In genomic region chr19:1168562-1168873, GRCh38 we compare ENCODE assay signal across 11 cellular contexts. TPM values are rescaled to one million over a fixed set of nuclear protein-coding genes. Genes with fewer than 3 reads are reported as not detected.
DNase-seq lines count a peak whose midpoint lies in the region; ATAC-seq and TF ChIP-seq lines count a peak whose summit lies in the region.
"Had no signal": no experiment of that assay in that cellular context is flagged by ENCODE, and none has a peak within 500 bp of the region (broad histone marks: within the 10 kb centered on the region; RNA-seq: fewer than 3 reads in every experiment).

No MANE protein-coding gene starts in this region.

- no peaks in the 10 kb centered on the region for H3K9me3 Mint-ChIP-seq in natural killer cell
- no peaks in the 10 kb centered on the region for H3K9me3 Mint-ChIP-seq in natural killer cell treated with Interleukin-12 subunit alpha and Interleukin-12 subunit beta and Interleukin-15 and Interleukin-18, amount 100 ng/mL, for 72 hours
- H3K9me3 Mint-ChIP-seq in CD4-positive, alpha-beta T cell, result no peaks in the 10 kb centered on the region
- H3K9me3 Mint-ChIP-seq: effector memory CD8-positive, alpha-beta T cell had no signal

- peaks cover 0 to 26% (median 0%) of the 10 kb centered on the region in 3 donors for H3K36me3 ChIP-seq in esophagus squamous epithelium
- H3K36me3 ChIP-seq in osteoblast (ENCODE audit: insufficient read depth, low read length), result peaks cover 5% of the 10 kb centered on the region
- H3K36me3 ChIP-seq in vagina, result peaks cover 0 to 6% of the 10 kb centered on the region in 2 donors

- peaks cover 44% of the 10 kb centered on the region for H4K20me1 ChIP-seq in osteoblast (ENCODE audit: insufficient read depth, low read length)

- DNase-seq in natural killer cell (no peak), esophagus squamous epithelium (lab: John Stamatoyannopoulos, UW) (no peak), osteoblast (ENCODE audit: insufficient read length, low spot score, missing footprints) (no peak), vagina (ENCODE audit: extremely low spot score in 2 of 2) (no peak), DMS53 treated with DMSO at 0.1 percent for 48 hours (lab: John Stamatoyannopoulos, UW; ENCODE audit: unreplicated experiment) (no peak), cerebellar cortex (ENCODE audit: low spot score) (no peak)
- DNase-seq in natural killer cell treated with Interleukin-12 subunit alpha and Interleukin-12 subunit beta and Interleukin-15 and Interleukin-18, amount 100 ng/mL, for 72 hours (ENCODE audit: low spot score), result no peak
- no peak for DNase-seq in CD4-positive, alpha-beta T cell
- DNase-seq: effector memory CD8-positive, alpha-beta T cell; naive thymus-derived CD4-positive, alpha-beta T cell; NCI-H2081 had no signal

- ATAC-seq in natural killer cell, result no peak
- no peak for ATAC-seq in natural killer cell treated with Interleukin-12 subunit alpha and Interleukin-12 subunit beta and Interleukin-15 and Interleukin-18, amount 100 ng/mL, for 72 hours
- ATAC-seq in CD4-positive, alpha-beta T cell (ENCODE audit: poor library complexity), result no peak
- ATAC-seq: effector memory CD8-positive, alpha-beta T cell had no signal

- no peak for TF ChIP-seq POLR2A in esophagus squamous epithelium (IDR thresholded peaks at IDR 0.05)
- no peak for TF ChIP-seq POLR2A in vagina (IDR thresholded peaks at IDR 0.05)

- H3K4me2 ChIP-seq in osteoblast (ENCODE audit: insufficient read depth, low read length), result peak overlapping the region; percentile 67

- H3K4me1 Mint-ChIP-seq in natural killer cell, result peaks cover 21 to 56% of the 10 kb centered on the region in 2 donors
- peaks cover 20% of the 10 kb centered on the region in 2 donors for H3K4me1 Mint-ChIP-seq in natural killer cell treated with Interleukin-12 subunit alpha and Interleukin-12 subunit beta and Interleukin-15 and Interleukin-18, amount 100 ng/mL, for 72 hours (ENCODE audit: low read depth in 2 of 2)
- H3K4me1 Mint-ChIP-seq in CD4-positive, alpha-beta T cell (ENCODE audit: low read depth), result peaks cover 19% of the 10 kb centered on the region

- no peaks in the 10 kb centered on the region for H3K9me3 ChIP-seq in esophagus squamous epithelium
- H3K9me3 ChIP-seq in osteoblast (ENCODE audit: low read depth, low read length), result no peaks in the 10 kb centered on the region
- H3K9me3 ChIP-seq in vagina, result no peaks in the 10 kb centered on the region
- H3K9me3 ChIP-seq in CD4-positive, alpha-beta T cell (ENCODE audit: control insufficient read depth, low read length), result no peaks in the 10 kb centered on the region

- POLR2A ChIA-PET in CD4-positive, alpha-beta T cell (lab: Charles Lee), result no interaction called here

- peak overlapping the region; percentile 25 for H3K4me3 Mint-ChIP-seq in natural killer cell
- no peak overlapping the region for H3K4me3 Mint-ChIP-seq in natural killer cell treated with Interleukin-12 subunit alpha and Interleukin-12 subunit beta and Interleukin-15 and Interleukin-18, amount 100 ng/mL, for 72 hours
- no peak overlapping the region for H3K4me3 Mint-ChIP-seq in CD4-positive, alpha-beta T cell
- H3K4me3 Mint-ChIP-seq: effector memory CD8-positive, alpha-beta T cell; naive thymus-derived CD4-positive, alpha-beta T cell had no signal

- peaks cover 61 to 91% (median 66%) of the 10 kb centered on the region in 3 donors for H3K4me1 ChIP-seq in esophagus squamous epithelium
- peaks cover 39% of the 10 kb centered on the region for H3K4me1 ChIP-seq in osteoblast (ENCODE audit: insufficient read depth, low read length)
- H3K4me1 ChIP-seq in vagina, result peaks cover 81% of the 10 kb centered on the region

- WGBS in esophagus squamous epithelium, 2 donors, result no CpG with 5 or more reads among the region's 22 CpGs

- CTCF ChIA-PET in CD4-positive, alpha-beta T cell (lab: Charles Lee), result no interaction called here

- H3K36me3 Mint-ChIP-seq in natural killer cell, result no peaks in the 10 kb centered on the region
- H3K36me3 Mint-ChIP-seq in natural killer cell treated with Interleukin-12 subunit alpha and Interleukin-12 subunit beta and Interleukin-15 and Interleukin-18, amount 100 ng/mL, for 72 hours, result peaks cover 7% of the 10 kb centered on the region
- peaks cover 12% of the 10 kb centered on the region for H3K36me3 Mint-ChIP-seq in CD4-positive, alpha-beta T cell (ENCODE audit: low read depth)

- TF ChIP-seq CTCF in natural killer cell (IDR thresholded peaks at IDR 0.05) (no peak), esophagus squamous epithelium (IDR thresholded peaks at IDR 0.05) (no peak), osteoblast (IDR thresholded peaks at IDR 0.05; ENCODE audit: extremely low read depth, low read depth, low read length) (no peak), vagina (IDR thresholded peaks at IDR 0.05) (no peak)
- no peak for TF ChIP-seq CTCF in CD4-positive, alpha-beta T cell (IDR thresholded peaks at IDR 0.05)

- H2AFZ ChIP-seq in osteoblast (ENCODE audit: low read length), result no peak overlapping the region

- intact Hi-C loops in natural killer cell (cut with micrococcal nuclease) (no loop called here), esophagus squamous epithelium (cut with DNase I) (loop anchor here (10.0 kb wide), 1 partner anchor 54 kb away; no protein-coding TSS in a partner anchor), vagina (cut with DNase I) (no loop called here)
- intact Hi-C loops in CD4-positive, alpha-beta T cell (cut with DNase I, micrococcal nuclease), result no loop called here

- H3K4me3 ChIP-seq in esophagus squamous epithelium (peak overlapping the region; percentile 38 to 87 (median 41)), osteoblast (ENCODE audit: insufficient read depth, low read length) (peak overlapping the region; percentile 45), vagina (peak overlapping the region; percentile 34 to 40)

- H3K27me3 ChIP-seq in esophagus squamous epithelium (no peaks in the 10 kb centered on the region), osteoblast (ENCODE audit: insufficient read depth, low read length) (no peaks in the 10 kb centered on the region), vagina (no peaks in the 10 kb centered on the region)
- no peaks in the 10 kb centered on the region for H3K27me3 ChIP-seq in CD4-positive, alpha-beta T cell (ENCODE audit: control insufficient read depth, insufficient read depth, low read length)

- H3K79me2 ChIP-seq in osteoblast (ENCODE audit: insufficient read depth, low read length), result peaks cover 92% of the 10 kb centered on the region

- H3K27ac ChIP-seq in esophagus squamous epithelium (peak overlapping the region; percentile 89 to 100 (median 96)), osteoblast (ENCODE audit: low read depth, low read length) (peak overlapping the region; percentile 91), vagina (peak overlapping the region; percentile 93)
- H3K27ac ChIP-seq in CD4-positive, alpha-beta T cell (ENCODE audit: low read depth, low read length), result no peak overlapping the region

- no peaks in the 10 kb centered on the region for H3K27me3 Mint-ChIP-seq in natural killer cell (ENCODE audit: low read depth in 2 of 2)
- H3K27me3 Mint-ChIP-seq in natural killer cell treated with Interleukin-12 subunit alpha and Interleukin-12 subunit beta and Interleukin-15 and Interleukin-18, amount 100 ng/mL, for 72 hours, result no peaks in the 10 kb centered on the region
- no peaks in the 10 kb centered on the region for H3K27me3 Mint-ChIP-seq in CD4-positive, alpha-beta T cell
- H3K27me3 Mint-ChIP-seq: effector memory CD8-positive, alpha-beta T cell; naive thymus-derived CD4-positive, alpha-beta T cell had no signal

- H3K27ac Mint-ChIP-seq in natural killer cell, result peak overlapping the region in 1 of 2 donors; percentile 22
- no peak overlapping the region for H3K27ac Mint-ChIP-seq in natural killer cell treated with Interleukin-12 subunit alpha and Interleukin-12 subunit beta and Interleukin-15 and Interleukin-18, amount 100 ng/mL, for 72 hours
- H3K27ac Mint-ChIP-seq in CD4-positive, alpha-beta T cell, result no peak overlapping the region
- H3K27ac Mint-ChIP-seq: effector memory CD8-positive, alpha-beta T cell had no signal

RNA-seq across cellular contexts. Expression of gene SBNO2, which starts 5.5 kb away (rescaled TPM):
- 100 to 1,000 TPM in 1 of 3 donors, 10 to 100 TPM in 2; 92.0 to 106 (median 94.3) TPM for total RNA-seq in natural killer cell
- total RNA-seq in natural killer cell treated with Interleukin-12 subunit alpha and Interleukin-12 subunit beta and Interleukin-15 and Interleukin-18, amount 100 ng/mL, for 72 hours, result 100 to 1,000 TPM; 204 to 205 TPM
- total RNA-seq in esophagus squamous epithelium, result 10 to 100 TPM; 31.3 to 84.3 (median 68.3) TPM
- 58.0 and 69.1 TPM in 2 replicates for total RNA-seq in osteoblast
- total RNA-seq in vagina, result 54.0 TPM
- 100 to 1,000 TPM; 126 to 137 TPM for total RNA-seq in CD4-positive, alpha-beta T cell

RNA-seq across cellular contexts. Expression of gene STK11, which starts 37.1 kb away (rescaled TPM):
- total RNA-seq in natural killer cell, result 10 to 100 TPM; 51.5 to 61.1 (median 54.0) TPM
- 10 to 100 TPM; 50.9 to 79.2 TPM for total RNA-seq in natural killer cell treated with Interleukin-12 subunit alpha and Interleukin-12 subunit beta and Interleukin-15 and Interleukin-18, amount 100 ng/mL, for 72 hours
- 10 to 100 TPM; 59.3 to 68.5 (median 61.6) TPM for total RNA-seq in esophagus squamous epithelium
- 75.7 and 100 TPM in 2 replicates for total RNA-seq in osteoblast
- total RNA-seq in vagina, result 54.5 TPM
- total RNA-seq in CD4-positive, alpha-beta T cell, result 10 to 100 TPM; 49.7 to 53.0 TPM
